In genomic region chr12:122886851-122887816, GRCh38 we compare ENCODE assay signal across 8 cellular contexts. TPM values are rescaled to one million over a fixed set of nuclear protein-coding genes. Genes with fewer than 3 reads are reported as not detected.
DNase-seq lines count a peak whose midpoint lies in the region; ATAC-seq, FAIRE-seq and TF ChIP-seq lines count a peak whose summit lies in the region.

No MANE protein-coding gene starts in this region.

- H3K27me3 ChIP-seq in stomach: no peaks in the 10 kb centered on the region

- H3K27ac Mint-ChIP-seq in activated T-helper 1 cell treated with anti-CD3 and anti-CD28 coated beads, Interleukin-12 subunit alpha, Interleukin-12 subunit beta, Interleukin-2, Interleukin-4 antibody, amounts not matched to agents 30 ng/mL and 10 ng/mL and 1 ng/mL, durations not matched to agents 14 hours and 24 hours and 36 hours: peak overlapping the region; percentile 53

- H3K4me3 ChIP-seq in kidney (ENCODE audit: low read length in 2 of 2) (no peak overlapping the region), stomach (peak overlapping the region in 1 of 4 donors; percentile 16)

- TF ChIP-seq CTCF in kidney (IDR thresholded peaks at IDR 0.05; ENCODE audit: borderline replicate concordance, extremely low read depth, insufficient read depth) (no peak), stomach (IDR thresholded peaks at IDR 0.05) (no peak)

- no peak for TF ChIP-seq EP300 in stomach (IDR thresholded peaks at IDR 0.05)

- peak; percentile 81 for ATAC-seq in GM18498 (IDR thresholded peaks at IDR 0.05; ENCODE audit: unreplicated experiment)

- H3K4me3 Mint-ChIP-seq in activated T-helper 1 cell treated with anti-CD3 and anti-CD28 coated beads, Interleukin-12 subunit alpha, Interleukin-12 subunit beta, Interleukin-2, Interleukin-4 antibody, amounts not matched to agents 30 ng/mL and 10 ng/mL and 1 ng/mL, durations not matched to agents 14 hours and 24 hours and 36 hours: peak overlapping the region; percentile 48

- WGBS in stomach, 5 donors: 40 to 49% (median 46%) methylated on average over 10 of the region's 10 CpGs

- no peak for FAIRE-seq in kidney (lab: Jason Lieb, UNC)

- H3K4me1 ChIP-seq in kidney (ENCODE audit: control insufficient read depth in 1 of 2, insufficient read depth in 1 of 2, low read depth in 1 of 2, low read length in 2 of 2) (peaks cover 28 to 42% of the 10 kb centered on the region in 2 donors), stomach (peaks cover 78 to 95% (median 87%) of the 10 kb centered on the region in 4 donors)

- peaks cover 4% of the 10 kb centered on the region for H3K9me3 Mint-ChIP-seq in activated T-helper 1 cell treated with anti-CD3 and anti-CD28 coated beads, Interleukin-12 subunit alpha, Interleukin-12 subunit beta, Interleukin-2, Interleukin-4 antibody, amounts not matched to agents 30 ng/mL and 10 ng/mL and 1 ng/mL, durations not matched to agents 14 hours and 24 hours and 36 hours

- H3K9ac ChIP-seq in kidney (ENCODE audit: low read length in 2 of 2): peak overlapping the region in 1 of 2 donors; percentile 5

- peaks cover 68% of the 10 kb centered on the region for H3K4me1 Mint-ChIP-seq in activated T-helper 1 cell treated with anti-CD3 and anti-CD28 coated beads, Interleukin-12 subunit alpha, Interleukin-12 subunit beta, Interleukin-2, Interleukin-4 antibody, amounts not matched to agents 30 ng/mL and 10 ng/mL and 1 ng/mL, durations not matched to agents 14 hours and 24 hours and 36 hours (ENCODE audit: low read depth)

- H3K27ac ChIP-seq in kidney (ENCODE audit: low read depth in 2 of 2, low read length in 2 of 2) (peak overlapping the region; percentile 89 to 96), stomach (peak overlapping the region; percentile 82 to 99 (median 97))

- TF ChIP-seq POLR2A in stomach (IDR thresholded peaks at IDR 0.05): no peak

- peak; percentile 73 for DNase-seq in H4 (ENCODE audit: low spot score)
- peak; percentile 90 for DNase-seq in M059J (ENCODE audit: low read depth)
- peak; percentile 38 for DNase-seq in activated T-helper 1 cell treated with anti-CD3 and anti-CD28 coated beads, Interleukin-12 subunit alpha, Interleukin-12 subunit beta, Interleukin-2, Interleukin-4 antibody, amounts not matched to agents 30 ng/mL and 10 ng/mL and 1 ng/mL, durations not matched to agents 14 hours and 24 hours and 36 hours (ENCODE audit: low spot score)
- no peak for DNase-seq in kidney
- DNase-seq in stomach: peak; percentile 46
- no peak for DNase-seq in NCI-H146 (lab: John Stamatoyannopoulos, UW)
- DNase-seq in DMS153 (lab: John Stamatoyannopoulos, UW): no peak

- H3K9me3 ChIP-seq in kidney (ENCODE audit: control insufficient read depth in 1 of 2, low read length in 2 of 2): no peaks in the 10 kb centered on the region
- H3K9me3 ChIP-seq in stomach: no peaks in the 10 kb centered on the region

- peaks cover 7% of the 10 kb centered on the region for H3K36me3 Mint-ChIP-seq in activated T-helper 1 cell treated with anti-CD3 and anti-CD28 coated beads, Interleukin-12 subunit alpha, Interleukin-12 subunit beta, Interleukin-2, Interleukin-4 antibody, amounts not matched to agents 30 ng/mL and 10 ng/mL and 1 ng/mL, durations not matched to agents 14 hours and 24 hours and 36 hours (ENCODE audit: low read depth)

- H3K36me3 ChIP-seq in kidney (ENCODE audit: control insufficient read depth in 1 of 2, insufficient read depth in 2 of 2, low read length in 2 of 2) (no peaks in the 10 kb centered on the region), stomach (no peaks in the 10 kb centered on the region)

- intact Hi-C loops in activated T-helper 1 cell treated with anti-CD3 and anti-CD28 coated beads, Interleukin-12 subunit alpha, Interleukin-12 subunit beta, Interleukin-2, Interleukin-4 antibody, amounts not matched to agents 30 ng/mL and 10 ng/mL and 1 ng/mL, durations not matched to agents 14 hours and 24 hours and 36 hours (cut with micrococcal nuclease): loop anchor here (1.0 to 5.0 kb wide), 2 partner anchors 11 to 50 kb away; partner anchors contain the start of gene HIP1R
- intact Hi-C loops in kidney (cut with DNase I) (no loop called here), stomach (cut with DNase I; ENCODE audit: low total_unique reads) (no loop called here)

- peaks cover 7% of the 10 kb centered on the region for H3K27me3 Mint-ChIP-seq in activated T-helper 1 cell treated with anti-CD3 and anti-CD28 coated beads, Interleukin-12 subunit alpha, Interleukin-12 subunit beta, Interleukin-2, Interleukin-4 antibody, amounts not matched to agents 30 ng/mL and 10 ng/mL and 1 ng/mL, durations not matched to agents 14 hours and 24 hours and 36 hours (ENCODE audit: insufficient read depth)

RNA-seq across cellular contexts. Expression of gene VPS37B, which starts 8.8 kb away (rescaled TPM):
- 29.2 and 44.0 TPM in 2 replicates for total RNA-seq in H4 (2014; rRNA removed; shearing (Covaris generic))
- 27.7 and 28.9 TPM in 2 replicates for total RNA-seq in M059J (2014; rRNA removed; shearing (Covaris generic))
- total RNA-seq in activated T-helper 1 cell treated with anti-CD3 and anti-CD28 coated beads, Interleukin-12 subunit alpha, Interleukin-12 subunit beta, Interleukin-2, Interleukin-4 antibody, amounts not matched to agents 30 ng/mL and 10 ng/mL and 1 ng/mL, durations not matched to agents 14 hours and 24 hours and 36 hours: 12.7 and 14.3 TPM in 2 replicates
- total RNA-seq in kidney (47.8 TPM), stomach (100 to 1,000 TPM in 1 of 5 donors, 10 to 100 TPM in 4; 13.4 to 105 (median 68.5) TPM)
- polyA plus RNA-seq in kidney (ENCODE audit: insufficient read depth, low read depth, low replicate concordance) (21.4 TPM), stomach (10 to 100 TPM; 31.3 to 44.0 (median 37.1) TPM)

RNA-seq across cellular contexts. Expression of gene HIP1R, which starts 51.9 kb away (rescaled TPM):
- 22.0 and 25.6 TPM in 2 replicates for total RNA-seq in H4 (2014; rRNA removed; shearing (Covaris generic))
- total RNA-seq in M059J (2014; rRNA removed; shearing (Covaris generic)): 18.3 and 23.5 TPM in 2 replicates
- 26.6 and 29.5 TPM in 2 replicates for total RNA-seq in activated T-helper 1 cell treated with anti-CD3 and anti-CD28 coated beads, Interleukin-12 subunit alpha, Interleukin-12 subunit beta, Interleukin-2, Interleukin-4 antibody, amounts not matched to agents 30 ng/mL and 10 ng/mL and 1 ng/mL, durations not matched to agents 14 hours and 24 hours and 36 hours
- total RNA-seq in kidney (87.8 TPM), stomach (100 to 1,000 TPM in 4 of 5 donors, 10 to 100 TPM in 1; 67.6 to 395 (median 160) TPM)
- polyA plus RNA-seq in kidney (ENCODE audit: insufficient read depth, low read depth, low replicate concordance) (39.4 TPM), stomach (10 to 100 TPM; 52.1 to 69.6 (median 68.8) TPM)

Comparison
In these comparisons a context has a peak if more than half of its experiments do, and no peak if none do; other contexts are left out.
1. DNase-seq: peak in H4 (single experiment), M059J (single experiment), activated T-helper 1 cell treated with anti-CD3 and anti-CD28 coated beads, Interleukin-12 subunit alpha, Interleukin-12 subunit beta, Interleukin-2, Interleukin-4 antibody, amounts not matched to agents 30 ng/mL and 10 ng/mL and 1 ng/mL, durations not matched to agents 14 hours and 24 hours and 36 hours (single experiment) and stomach (single experiment); none in kidney (single experiment), NCI-H146 (single experiment) and DMS153 (single experiment).